18 cellular contexts compared by ENCODE assay signal in the genomic region with DNA sequence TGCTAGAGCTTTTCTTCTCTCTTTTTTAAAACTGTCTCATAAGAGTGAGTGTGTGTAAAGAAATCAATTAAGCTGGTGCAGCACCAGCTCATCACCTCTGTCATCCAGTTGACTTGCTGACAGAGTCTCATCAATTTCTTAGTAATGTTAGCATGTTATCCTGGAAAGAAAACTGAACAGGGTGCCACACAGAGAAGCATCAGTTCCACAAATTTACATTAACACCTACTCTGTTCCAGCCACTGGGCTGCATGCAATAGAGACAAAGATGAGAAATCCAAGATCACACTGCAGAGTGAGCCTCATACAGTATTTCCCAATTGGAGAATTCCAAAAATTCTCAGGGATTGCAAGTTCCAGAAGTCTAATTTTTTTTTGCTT.
DNase-seq lines count a peak whose midpoint lies in the region; ATAC-seq, FAIRE-seq and TF ChIP-seq lines count a peak whose summit lies in the region.
"Had no signal": no experiment of that assay in that cellular context is flagged by ENCODE, and none has a peak within 500 bp of the region (broad histone marks: within the 10 kb centered on the region; RNA-seq: fewer than 3 reads in every experiment).

No MANE protein-coding gene starts in this region.

- DNase-seq in MM.1S: no peak
- DNase-seq in effector memory CD8-positive, alpha-beta T cell: no peak
- peak; percentile 54 for DNase-seq in putamen (ENCODE audit: low spot score)
- no peak for DNase-seq in natural killer cell treated with Interleukin-12 subunit alpha and Interleukin-12 subunit beta and Interleukin-15 and Interleukin-18, amount 100 ng/mL, for 72 hours (ENCODE audit: low spot score)
- DNase-seq in NCI-H1417 (lab: John Stamatoyannopoulos, UW): no peak
- DNase-seq in transverse colon: no peak
- DNase-seq: C1 segment of cervical spinal cord; CD4-positive, alpha-beta T cell; DMS153; DMS79 treated with DMSO at 0.1 percent for 48 hours; EL; GDM1; GM23248 had no signal

- no peaks in the 10 kb centered on the region for H4K20me1 ChIP-seq in MM.1S (ENCODE audit: insufficient read depth, low read length)

- no peak overlapping the region for H3K4me3 Mint-ChIP-seq in effector memory CD8-positive, alpha-beta T cell
- H3K4me3 Mint-ChIP-seq in natural killer cell treated with Interleukin-12 subunit alpha and Interleukin-12 subunit beta and Interleukin-15 and Interleukin-18, amount 100 ng/mL, for 72 hours: no peak overlapping the region
- H3K4me3 Mint-ChIP-seq: B cell; CD4-positive, alpha-beta T cell had no signal

- H3K27me3 ChIP-seq in MM.1S (replicated peaks; ENCODE audit: insufficient read depth, low read length) (no peaks in the 10 kb centered on the region), transverse colon (no peaks in the 10 kb centered on the region)

- peak overlapping the region; percentile 71 for H2AFZ ChIP-seq in MM.1S (ENCODE audit: low read length)

- no peaks in the 10 kb centered on the region for H3K36me3 ChIP-seq in MM.1S (replicated peaks; ENCODE audit: insufficient read depth, low read length)
- H3K36me3 ChIP-seq in transverse colon: no peaks in the 10 kb centered on the region

- H3K27ac ChIP-seq in MM.1S (ENCODE audit: low read length): peak overlapping the region; percentile 87
- H3K27ac ChIP-seq in transverse colon: no peak overlapping the region
- H3K27ac ChIP-seq: GM23248 had no signal

- peak overlapping the region; percentile 38 to 61 for H3K27ac Mint-ChIP-seq in effector memory CD8-positive, alpha-beta T cell
- no peak overlapping the region for H3K27ac Mint-ChIP-seq in natural killer cell treated with Interleukin-12 subunit alpha and Interleukin-12 subunit beta and Interleukin-15 and Interleukin-18, amount 100 ng/mL, for 72 hours
- H3K27ac Mint-ChIP-seq: B cell; CD4-positive, alpha-beta T cell had no signal

- in situ Hi-C loops in transverse colon (cut with MboI; ENCODE audit: low pct_ligation_motif_present in 1 of 4, low pct_unique_long_range_greater_than_20kb in 1 of 4, low sequenced_read_pairs in 3 of 4): loop anchor here in 1 of 4 donors (25.0 kb wide), 1 partner anchor 194 kb away; no protein-coding TSS in a partner anchor

- no peaks in the 10 kb centered on the region for H3K79me2 ChIP-seq in MM.1S (ENCODE audit: low read length)

- no peaks in the 10 kb centered on the region for H3K27me3 Mint-ChIP-seq in effector memory CD8-positive, alpha-beta T cell
- peaks cover 0 to 7% of the 10 kb centered on the region in 2 donors for H3K27me3 Mint-ChIP-seq in natural killer cell treated with Interleukin-12 subunit alpha and Interleukin-12 subunit beta and Interleukin-15 and Interleukin-18, amount 100 ng/mL, for 72 hours
- H3K27me3 Mint-ChIP-seq: B cell had no signal

- FAIRE-seq in G401.6 (lab: Jason Lieb, UNC): peak; percentile 45
- FAIRE-seq: A204.1, GM12892, H54 had no signal

- no peak for TF ChIP-seq POLR2A in transverse colon (IDR thresholded peaks at IDR 0.05)

- H3K9me3 ChIP-seq in MM.1S (replicated peaks; ENCODE audit: insufficient read depth, low read length) (no peaks in the 10 kb centered on the region), transverse colon (no peaks in the 10 kb centered on the region)

- no peaks in the 10 kb centered on the region for H3K9me3 Mint-ChIP-seq in effector memory CD8-positive, alpha-beta T cell
- H3K9me3 Mint-ChIP-seq in natural killer cell treated with Interleukin-12 subunit alpha and Interleukin-12 subunit beta and Interleukin-15 and Interleukin-18, amount 100 ng/mL, for 72 hours: no peaks in the 10 kb centered on the region
- H3K9me3 Mint-ChIP-seq: CD4-positive, alpha-beta T cell had no signal

- no peaks in the 10 kb centered on the region for H3K36me3 Mint-ChIP-seq in effector memory CD8-positive, alpha-beta T cell (ENCODE audit: insufficient read depth)
- no peaks in the 10 kb centered on the region for H3K36me3 Mint-ChIP-seq in natural killer cell treated with Interleukin-12 subunit alpha and Interleukin-12 subunit beta and Interleukin-15 and Interleukin-18, amount 100 ng/mL, for 72 hours

- TF ChIP-seq CTCF in MM.1S (IDR thresholded peaks at IDR 0.05; ENCODE audit: low read length) (no peak), transverse colon (IDR thresholded peaks at IDR 0.05) (no peak)

- peak overlapping the region; percentile 92 for H3K4me2 ChIP-seq in MM.1S (ENCODE audit: low read depth, low read length)

- H3F3A ChIP-seq in MM.1S (ENCODE audit: insufficient read depth, low read length): peaks cover 16% of the 10 kb centered on the region

- H3K4me1 ChIP-seq in MM.1S (ENCODE audit: low read length) (peaks cover 22% of the 10 kb centered on the region), transverse colon (peaks cover 0 to 6% (median 0%) of the 10 kb centered on the region in 4 donors)

- H3K4me3 ChIP-seq in MM.1S (ENCODE audit: low read length): peak overlapping the region; percentile 28; the same call in 1 of the 2 replicates
- no peak overlapping the region for H3K4me3 ChIP-seq in transverse colon
- H3K4me3 ChIP-seq: GM23248 had no signal

- TF ChIP-seq EP300 in transverse colon (IDR thresholded peaks at IDR 0.05; ENCODE audit: low read depth): no peak

- peak overlapping the region; percentile 46; the same call in 1 of the 2 replicates for H3K9ac ChIP-seq in MM.1S (ENCODE audit: low read length)
- H3K9ac ChIP-seq: GM23248 had no signal

- no peak for ATAC-seq in effector memory CD8-positive, alpha-beta T cell (replicated peaks)
- ATAC-seq in natural killer cell treated with Interleukin-12 subunit alpha and Interleukin-12 subunit beta and Interleukin-15 and Interleukin-18, amount 100 ng/mL, for 72 hours: no peak

- H3K4me1 Mint-ChIP-seq in effector memory CD8-positive, alpha-beta T cell (ENCODE audit: low read depth in 2 of 2): peaks cover 11 to 13% of the 10 kb centered on the region in 2 donors
- no peaks in the 10 kb centered on the region for H3K4me1 Mint-ChIP-seq in natural killer cell treated with Interleukin-12 subunit alpha and Interleukin-12 subunit beta and Interleukin-15 and Interleukin-18, amount 100 ng/mL, for 72 hours (ENCODE audit: low read depth in 2 of 2)
- H3K4me1 Mint-ChIP-seq: B cell had no signal

- intact Hi-C loops in transverse colon (cut with DNase I; ENCODE audit: low total_unique reads): no loop called here

- no peaks in the 10 kb centered on the region for H3K9me2 ChIP-seq in MM.1S (replicated peaks; ENCODE audit: insufficient read depth, low read length)

Comparison
In these comparisons a context has a peak if more than half of its experiments do, and no peak if none do; other contexts are left out.
1. H3K27ac Mint-ChIP-seq: peak in effector memory CD8-positive, alpha-beta T cell (2 of 2); none in natural killer cell treated with Interleukin-12 subunit alpha and Interleukin-12 subunit beta and Interleukin-15 and Interleukin-18, amount 100 ng/mL, for 72 hours (0 of 2).